Comparison of ENCODE assay signal across 1 cellular context in the genomic region with DNA sequence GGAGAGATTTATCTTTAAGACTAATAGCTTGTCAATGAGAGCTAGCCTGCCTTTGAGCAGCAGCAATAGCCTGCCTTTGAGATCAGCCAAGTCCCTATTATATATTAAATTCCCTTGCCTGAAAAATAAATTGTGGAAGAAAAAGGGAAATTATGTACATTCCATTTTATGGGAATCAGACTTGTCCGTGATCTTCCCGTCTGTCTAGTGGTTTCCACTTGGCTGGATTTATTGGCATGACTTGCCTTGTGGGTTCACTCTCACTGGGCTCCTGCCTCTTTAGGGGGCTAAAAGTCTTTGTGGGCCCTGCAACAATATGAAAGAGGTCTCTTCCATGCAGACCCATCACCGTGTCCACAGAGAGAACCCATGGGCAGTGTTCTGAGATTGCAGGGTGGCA.
TF ChIP-seq lines count a peak whose summit lies in the region.

No MANE protein-coding gene starts in this region.

TF ChIP-seq in GM23338, 12 proteins besides CTCF, POLR2A, EP300 and RAD21 (continued from another document):
- TF ChIP-seq ZNF462 (CRISPR knock-in tag; IDR thresholded peaks at IDR 0.05), result no peak
- TF ChIP-seq ZNF114 (CRISPR knock-in tag; IDR thresholded peaks at IDR 0.05), result no peak
- no peak for TF ChIP-seq NANOG (IDR thresholded peaks at IDR 0.05; ENCODE audit: borderline replicate concordance)
- TF ChIP-seq CREB1 (CRISPR knock-in tag; IDR thresholded peaks at IDR 0.05; ENCODE audit: low read depth), result no peak
- TF ChIP-seq, protein P1, sequence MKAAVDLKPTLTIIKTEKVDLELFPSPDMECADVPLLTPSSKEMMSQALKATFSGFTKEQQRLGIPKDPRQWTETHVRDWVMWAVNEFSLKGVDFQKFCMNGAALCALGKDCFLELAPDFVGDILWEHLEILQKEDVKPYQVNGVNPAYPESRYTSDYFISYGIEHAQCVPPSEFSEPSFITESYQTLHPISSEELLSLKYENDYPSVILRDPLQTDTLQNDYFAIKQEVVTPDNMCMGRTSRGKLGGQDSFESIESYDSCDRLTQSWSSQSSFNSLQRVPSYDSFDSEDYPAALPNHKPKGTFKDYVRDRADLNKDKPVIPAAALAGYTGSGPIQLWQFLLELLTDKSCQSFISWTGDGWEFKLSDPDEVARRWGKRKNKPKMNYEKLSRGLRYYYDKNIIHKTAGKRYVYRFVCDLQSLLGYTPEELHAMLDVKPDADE (IDR thresholded peaks at IDR 0.05), result no peak
- TF ChIP-seq STAT1 (IDR thresholded peaks at IDR 0.05; ENCODE audit: unreplicated experiment), result no peak
